ENCODE assay signal across 22 cellular contexts in genomic region chr20:2418388-2418787, GRCh38. TPM values are rescaled to one million over a fixed set of nuclear protein-coding genes. Genes with fewer than 3 reads are reported as not detected.
"Had no signal": no experiment of that assay in that cellular context is flagged by ENCODE, and none has a peak within 500 bp of the region (broad histone marks: within the 10 kb centered on the region; RNA-seq: fewer than 3 reads in every experiment).

No MANE protein-coding gene starts in this region.

- H3K27ac ChIP-seq: RWPE1 had no signal

- H3K27me3 ChIP-seq: MG63 had no signal

- DNase-seq: IMR-90, Karpas-422, KG1, MG63, NCI-H1092, NCI-H1105 treated with DMSO at 0.1 percent for 48 hours, NCI-H1417 treated with DMSO at 0.1 percent for 48 hours, NCI-H146, NCI-H1694 treated with DMSO at 0.1 percent for 48 hours, NCI-H1930, NCI-H2081, NCI-H2107, NCI-H2227 treated with DMSO at 0.1 percent for 48 hours, NCI-H526 treated with DMSO at 0.1 percent for 48 hours, NCI-H774, SHP77, SK-N-SH had no signal

- H3K9me3 ChIP-seq: MG63, SK-N-SH had no signal

- H3K4me3 ChIP-seq: MG63 had no signal

- H3K36me3 ChIP-seq: MG63 had no signal

- H3K4me2 ChIP-seq: SK-N-SH had no signal

- H3K9ac ChIP-seq: SK-N-SH had no signal

- FAIRE-seq: RCC 7860 had no signal

RNA-seq across cellular contexts. Expression of gene TGM6, which starts 37.7 kb away (rescaled TPM):
- total RNA-seq: HT-29, IMR-90, NCI-H460, SK-MEL-5 had no signal
- polyA plus RNA-seq: IMR-90, SK-N-SH had no signal
